ENCODE assay signal across 2 cellular contexts in the genomic region with DNA sequence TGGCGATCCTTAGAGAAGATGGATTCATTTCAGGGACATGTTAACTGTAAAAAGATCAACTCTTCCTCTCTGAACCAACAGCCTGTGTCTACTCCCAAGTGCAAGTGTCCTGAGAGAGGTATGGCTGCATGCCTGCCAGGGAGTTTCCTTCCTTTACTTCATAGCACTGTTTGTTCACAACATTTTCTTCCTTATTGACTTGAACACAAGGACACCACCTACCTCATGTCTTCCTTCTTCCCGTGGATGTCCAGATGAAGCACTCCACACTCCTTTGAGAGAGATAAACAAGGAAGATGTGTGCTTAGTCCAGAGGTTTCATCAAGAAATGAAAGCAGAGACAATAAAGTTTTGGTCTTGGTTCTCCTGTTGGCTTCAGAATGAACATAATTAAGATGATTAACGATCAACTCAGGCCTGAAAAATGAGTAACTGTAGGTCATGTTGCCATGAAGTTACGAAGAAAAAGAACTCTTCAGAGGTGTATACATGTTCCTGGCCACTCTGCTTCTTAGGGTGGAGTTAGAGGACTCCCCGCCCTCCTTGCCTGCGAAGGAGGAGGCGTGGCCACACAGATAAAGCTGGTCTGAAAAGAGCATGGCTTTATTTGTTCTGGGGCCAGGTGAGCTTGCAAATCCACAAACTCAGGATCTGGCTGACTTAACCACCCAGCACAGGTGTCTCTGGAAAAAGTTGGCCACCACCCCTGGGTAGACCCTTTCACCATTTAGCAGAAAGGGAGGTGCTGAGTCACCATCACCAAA.
A peak's percentile ranks its signal among the peaks of the same experiment; 100 is the strongest.
TF ChIP-seq lines count a peak whose summit lies in the region.

No MANE protein-coding gene starts in this region.

TF ChIP-seq in GM12878, 131 proteins besides CTCF, POLR2A, EP300 and RAD21:
- TF ChIP-seq, protein P1, sequence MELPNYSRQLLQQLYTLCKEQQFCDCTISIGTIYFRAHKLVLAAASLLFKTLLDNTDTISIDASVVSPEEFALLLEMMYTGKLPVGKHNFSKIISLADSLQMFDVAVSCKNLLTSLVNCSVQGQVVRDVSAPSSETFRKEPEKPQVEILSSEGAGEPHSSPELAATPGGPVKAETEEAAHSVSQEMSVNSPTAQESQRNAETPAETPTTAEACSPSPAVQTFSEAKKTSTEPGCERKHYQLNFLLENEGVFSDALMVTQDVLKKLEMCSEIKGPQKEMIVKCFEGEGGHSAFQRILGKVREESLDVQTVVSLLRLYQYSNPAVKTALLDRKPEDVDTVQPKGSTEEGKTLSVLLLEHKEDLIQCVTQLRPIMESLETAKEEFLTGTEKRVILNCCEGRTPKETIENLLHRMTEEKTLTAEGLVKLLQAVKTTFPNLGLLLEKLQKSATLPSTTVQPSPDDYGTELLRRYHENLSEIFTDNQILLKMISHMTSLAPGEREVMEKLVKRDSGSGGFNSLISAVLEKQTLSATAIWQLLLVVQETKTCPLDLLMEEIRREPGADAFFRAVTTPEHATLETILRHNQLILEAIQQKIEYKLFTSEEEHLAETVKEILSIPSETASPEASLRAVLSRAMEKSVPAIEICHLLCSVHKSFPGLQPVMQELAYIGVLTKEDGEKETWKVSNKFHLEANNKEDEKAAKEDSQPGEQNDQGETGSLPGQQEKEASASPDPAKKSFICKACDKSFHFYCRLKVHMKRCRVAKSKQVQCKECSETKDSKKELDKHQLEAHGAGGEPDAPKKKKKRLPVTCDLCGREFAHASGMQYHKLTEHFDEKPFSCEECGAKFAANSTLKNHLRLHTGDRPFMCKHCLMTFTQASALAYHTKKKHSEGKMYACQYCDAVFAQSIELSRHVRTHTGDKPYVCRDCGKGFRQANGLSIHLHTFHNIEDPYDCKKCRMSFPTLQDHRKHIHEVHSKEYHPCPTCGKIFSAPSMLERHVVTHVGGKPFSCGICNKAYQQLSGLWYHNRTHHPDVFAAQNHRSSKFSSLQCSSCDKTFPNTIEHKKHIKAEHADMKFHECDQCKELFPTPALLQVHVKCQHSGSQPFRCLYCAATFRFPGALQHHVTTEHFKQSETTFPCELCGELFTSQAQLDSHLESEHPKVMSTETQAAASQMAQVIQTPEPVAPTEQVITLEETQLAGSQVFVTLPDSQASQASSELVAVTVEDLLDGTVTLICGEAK (IDR thresholded peaks at IDR 0.05; ENCODE audit: borderline replicate concordance), result peak; percentile 51
- TF ChIP-seq, protein P2, sequence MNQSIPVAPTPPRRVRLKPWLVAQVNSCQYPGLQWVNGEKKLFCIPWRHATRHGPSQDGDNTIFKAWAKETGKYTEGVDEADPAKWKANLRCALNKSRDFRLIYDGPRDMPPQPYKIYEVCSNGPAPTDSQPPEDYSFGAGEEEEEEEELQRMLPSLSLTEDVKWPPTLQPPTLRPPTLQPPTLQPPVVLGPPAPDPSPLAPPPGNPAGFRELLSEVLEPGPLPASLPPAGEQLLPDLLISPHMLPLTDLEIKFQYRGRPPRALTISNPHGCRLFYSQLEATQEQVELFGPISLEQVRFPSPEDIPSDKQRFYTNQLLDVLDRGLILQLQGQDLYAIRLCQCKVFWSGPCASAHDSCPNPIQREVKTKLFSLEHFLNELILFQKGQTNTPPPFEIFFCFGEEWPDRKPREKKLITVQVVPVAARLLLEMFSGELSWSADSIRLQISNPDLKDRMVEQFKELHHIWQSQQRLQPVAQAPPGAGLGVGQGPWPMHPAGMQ (IDR thresholded peaks at IDR 0.05; ENCODE audit: borderline replicate concordance), result no peak

TF ChIP-seq in SK-N-SH, 30 proteins besides CTCF, POLR2A, EP300 and RAD21:
- TF ChIP-seq, protein P3, sequence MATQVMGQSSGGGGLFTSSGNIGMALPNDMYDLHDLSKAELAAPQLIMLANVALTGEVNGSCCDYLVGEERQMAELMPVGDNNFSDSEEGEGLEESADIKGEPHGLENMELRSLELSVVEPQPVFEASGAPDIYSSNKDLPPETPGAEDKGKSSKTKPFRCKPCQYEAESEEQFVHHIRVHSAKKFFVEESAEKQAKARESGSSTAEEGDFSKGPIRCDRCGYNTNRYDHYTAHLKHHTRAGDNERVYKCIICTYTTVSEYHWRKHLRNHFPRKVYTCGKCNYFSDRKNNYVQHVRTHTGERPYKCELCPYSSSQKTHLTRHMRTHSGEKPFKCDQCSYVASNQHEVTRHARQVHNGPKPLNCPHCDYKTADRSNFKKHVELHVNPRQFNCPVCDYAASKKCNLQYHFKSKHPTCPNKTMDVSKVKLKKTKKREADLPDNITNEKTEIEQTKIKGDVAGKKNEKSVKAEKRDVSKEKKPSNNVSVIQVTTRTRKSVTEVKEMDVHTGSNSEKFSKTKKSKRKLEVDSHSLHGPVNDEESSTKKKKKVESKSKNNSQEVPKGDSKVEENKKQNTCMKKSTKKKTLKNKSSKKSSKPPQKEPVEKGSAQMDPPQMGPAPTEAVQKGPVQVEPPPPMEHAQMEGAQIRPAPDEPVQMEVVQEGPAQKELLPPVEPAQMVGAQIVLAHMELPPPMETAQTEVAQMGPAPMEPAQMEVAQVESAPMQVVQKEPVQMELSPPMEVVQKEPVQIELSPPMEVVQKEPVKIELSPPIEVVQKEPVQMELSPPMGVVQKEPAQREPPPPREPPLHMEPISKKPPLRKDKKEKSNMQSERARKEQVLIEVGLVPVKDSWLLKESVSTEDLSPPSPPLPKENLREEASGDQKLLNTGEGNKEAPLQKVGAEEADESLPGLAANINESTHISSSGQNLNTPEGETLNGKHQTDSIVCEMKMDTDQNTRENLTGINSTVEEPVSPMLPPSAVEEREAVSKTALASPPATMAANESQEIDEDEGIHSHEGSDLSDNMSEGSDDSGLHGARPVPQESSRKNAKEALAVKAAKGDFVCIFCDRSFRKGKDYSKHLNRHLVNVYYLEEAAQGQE (IDR thresholded peaks at IDR 0.05; ENCODE audit: low read depth, low read length), result no peak
- TF ChIP-seq FOSL2 (IDR thresholded peaks at IDR 0.05; ENCODE audit: borderline replicate concordance, low read depth) (no peak), SMC3 (IDR thresholded peaks at IDR 0.05; ENCODE audit: low read depth, low read length) (no peak), NRF1 (IDR thresholded peaks at IDR 0.05; ENCODE audit: low read depth, low read length) (no peak), RXRA (IDR thresholded peaks at IDR 0.05; ENCODE audit: borderline replicate concordance, low read depth) (no peak), TAF1 (IDR thresholded peaks at IDR 0.05; ENCODE audit: borderline replicate concordance, low read depth, low read length) (no peak), MEF2A (IDR thresholded peaks at IDR 0.05; ENCODE audit: borderline replicate concordance, low read depth) (no peak)
- TF ChIP-seq, protein P4, sequence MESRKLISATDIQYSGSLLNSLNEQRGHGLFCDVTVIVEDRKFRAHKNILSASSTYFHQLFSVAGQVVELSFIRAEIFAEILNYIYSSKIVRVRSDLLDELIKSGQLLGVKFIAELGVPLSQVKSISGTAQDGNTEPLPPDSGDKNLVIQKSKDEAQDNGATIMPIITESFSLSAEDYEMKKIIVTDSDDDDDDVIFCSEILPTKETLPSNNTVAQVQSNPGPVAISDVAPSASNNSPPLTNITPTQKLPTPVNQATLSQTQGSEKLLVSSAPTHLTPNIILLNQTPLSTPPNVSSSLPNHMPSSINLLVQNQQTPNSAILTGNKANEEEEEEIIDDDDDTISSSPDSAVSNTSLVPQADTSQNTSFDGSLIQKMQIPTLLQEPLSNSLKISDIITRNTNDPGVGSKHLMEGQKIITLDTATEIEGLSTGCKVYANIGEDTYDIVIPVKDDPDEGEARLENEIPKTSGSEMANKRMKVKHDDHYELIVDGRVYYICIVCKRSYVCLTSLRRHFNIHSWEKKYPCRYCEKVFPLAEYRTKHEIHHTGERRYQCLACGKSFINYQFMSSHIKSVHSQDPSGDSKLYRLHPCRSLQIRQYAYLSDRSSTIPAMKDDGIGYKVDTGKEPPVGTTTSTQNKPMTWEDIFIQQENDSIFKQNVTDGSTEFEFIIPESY (IDR thresholded peaks at IDR 0.05; ENCODE audit: borderline replicate concordance, low read depth), result no peak
- TF ChIP-seq, protein P5, sequence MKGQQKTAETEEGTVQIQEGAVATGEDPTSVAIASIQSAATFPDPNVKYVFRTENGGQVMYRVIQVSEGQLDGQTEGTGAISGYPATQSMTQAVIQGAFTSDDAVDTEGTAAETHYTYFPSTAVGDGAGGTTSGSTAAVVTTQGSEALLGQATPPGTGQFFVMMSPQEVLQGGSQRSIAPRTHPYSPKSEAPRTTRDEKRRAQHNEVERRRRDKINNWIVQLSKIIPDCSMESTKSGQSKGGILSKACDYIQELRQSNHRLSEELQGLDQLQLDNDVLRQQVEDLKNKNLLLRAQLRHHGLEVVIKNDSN (IDR thresholded peaks at IDR 0.05; ENCODE audit: borderline replicate concordance, low read depth), result no peak
